Comparison of ENCODE assay signal across 8 cellular contexts in genomic region chr7:66921396-66921917, GRCh38. TPM values are rescaled to one million over a fixed set of nuclear protein-coding genes. Genes with fewer than 3 reads are reported as not detected.
DNase-seq lines count a peak whose midpoint lies in the region; ATAC-seq and TF ChIP-seq lines count a peak whose summit lies in the region.

No MANE protein-coding gene starts in this region.

- peak overlapping the region; percentile 82 for H3K27ac ChIP-seq in mammary epithelial cell (ENCODE audit: insufficient read depth, low read depth, low read length)

- peaks cover 9% of the 10 kb centered on the region for H3K4me1 ChIP-seq in mammary epithelial cell (ENCODE audit: insufficient read depth, low read length)

- no peaks in the 10 kb centered on the region for H4K20me1 ChIP-seq in mammary epithelial cell (ENCODE audit: insufficient read depth, low read length)

- dilution Hi-C loops in mammary epithelial cell (cut with HindIII; ENCODE audit: low sequenced_read_pairs) = loop anchor here (5.0 to 10.0 kb wide), 2 partner anchors 39 to 267 kb away; no protein-coding TSS in a partner anchor

- BruUV-seq in mammary epithelial cell (replicated peaks; lab: Mats Ljungman, UMichigan) = no TSS peak

- peak overlapping the region; percentile 96 for H2AFZ ChIP-seq in mammary epithelial cell (ENCODE audit: low read depth, low read length)

- H3K4me3 ChIP-seq in AG04449 (ENCODE audit: low read depth, low read length) (peak overlapping the region; percentile 93), mammary epithelial cell (replicated peaks in 1 of 3; ENCODE audit: insufficient read depth in 1 of 3, low read depth in 2 of 3, low read length in 3 of 3) (peak overlapping the region; percentile 82 to 94 (median 84)), kidney epithelial cell (ENCODE audit: low read depth, low read length) (peak overlapping the region; percentile 89)

- POLR2A ChIA-PET in AG04449 (lab: Yijun Ruan, JAX) = interaction anchor here (0.7 to 0.9 kb wide), 2 partner anchors 9 to 77 kb away, joined by 3 read pairs; no protein-coding TSS in a partner anchor

- H3K36me3 ChIP-seq in mammary epithelial cell (ENCODE audit: insufficient read depth, low read length) (no peaks in the 10 kb centered on the region), kidney epithelial cell (ENCODE audit: control insufficient read depth, insufficient read depth, low read length) (no peaks in the 10 kb centered on the region)

- TF ChIP-seq CTCF in AG04449 (IDR thresholded peaks at IDR 0.05; ENCODE audit: insufficient read depth, low read length, missing control alignments) (no peak), mammary epithelial cell (conservative IDR thresholded peaks at IDR 0.05 in 1 of 2, IDR thresholded peaks at IDR 0.05 in 1 of 2; ENCODE audit: extremely low read depth in 1 of 2, insufficient read depth in 1 of 2, low read depth in 1 of 2, low read length in 2 of 2) (no peak), kidney epithelial cell (IDR thresholded peaks at IDR 0.05; ENCODE audit: insufficient read depth, low read length, poor library complexity, severe bottlenecking) (no peak)

- in situ Hi-C loops in mammary epithelial cell (cut with MboI; ENCODE audit: low sequenced_read_pairs in 2 of 2) = no loop called here

- H3K9ac ChIP-seq in mammary epithelial cell (ENCODE audit: insufficient read depth, low read length) = peak overlapping the region; percentile 95

- DNase-seq in AG04449 (ENCODE audit: low read depth, low spot score) (no peak), RPMI7951 (ENCODE audit: low read depth) (peak; percentile 56), mammary epithelial cell (peak; percentile 21), kidney epithelial cell (ENCODE audit: low read depth) (no peak), KG1 (lab: John Stamatoyannopoulos, UW) (no peak)
- DNase-seq in stimulated activated CD4-positive, alpha-beta T cell treated with anti-CD3 and anti-CD28 coated beads, Interleukin-4, amount 100 ng/mL, for 24 hours = peak; percentile 20

- H3K79me2 ChIP-seq in mammary epithelial cell (ENCODE audit: insufficient read depth, low read length) = peaks cover 54% of the 10 kb centered on the region

- intact Hi-C loops in mammary epithelial cell (cut with micrococcal nuclease) = loop anchor here (1.0 to 5.0 kb wide), 3 partner anchors 31 to 329 kb away; partner anchors contain the start of genes SBDS and TYW1

- 9% methylated on average over 5 of the region's 47 CpGs for WGBS in mammary epithelial cell (ENCODE audit: low coverage, missing lambda C conversion rate)

- H3K4me2 ChIP-seq in mammary epithelial cell (ENCODE audit: insufficient read depth, low read depth, low read length) = peak overlapping the region; percentile 87

- no peaks in the 10 kb centered on the region for H3K27me3 ChIP-seq in mammary epithelial cell (ENCODE audit: insufficient read depth, low read length)
- H3K27me3 ChIP-seq in kidney epithelial cell (ENCODE audit: control insufficient read depth, insufficient read depth, low read length) = no peaks in the 10 kb centered on the region

- CTCF ChIA-PET in AG04449 (lab: Yijun Ruan, JAX) (interaction anchor here (1.3 kb wide), 1 partner anchor 20 kb away, joined by 3 read pairs; no protein-coding TSS in a partner anchor), mammary epithelial cell (lab: Charles Lee; ENCODE audit: low non-redundant PET) (no interaction called here)

- peak; percentile 24 for ATAC-seq in GM18519 (IDR thresholded peaks at IDR 0.05; ENCODE audit: low FRiP score, unreplicated experiment)
- peak; percentile 9 for ATAC-seq in HG03139 (IDR thresholded peaks at IDR 0.05; ENCODE audit: unreplicated experiment)

- H3K9me3 ChIP-seq in mammary epithelial cell (replicated peaks; ENCODE audit: insufficient read depth, low read length) = no peaks in the 10 kb centered on the region

RNA-seq across cellular contexts. Expression of gene TMEM248, which starts 0.4 kb away (rescaled TPM):
- 102 and 120 TPM in 2 replicates for total RNA-seq in RPMI7951 (2014; rRNA removed; shearing (Covaris generic))
- 100 to 1,000 TPM in 1 of 2 donors, 10 to 100 TPM in 1; 76.2 to 113 TPM for total RNA-seq in mammary epithelial cell
- 191 TPM for polyA plus RNA-seq in mammary epithelial cell
- 259 TPM for polyA minus RNA-seq in mammary epithelial cell
- total RNA-seq in kidney epithelial cell = 96.5 and 103 TPM in 2 replicates

Comparison
In these comparisons a context has a peak if more than half of its experiments do, and no peak if none do; other contexts are left out.
1. DNase-seq: peak in RPMI7951 (single experiment), mammary epithelial cell (single experiment) and stimulated activated CD4-positive, alpha-beta T cell treated with anti-CD3 and anti-CD28 coated beads, Interleukin-4, amount 100 ng/mL, for 24 hours (single experiment); none in AG04449 (single experiment), kidney epithelial cell (single experiment) and KG1 (single experiment).
2. Peak in every context shown above with its lines, with median percentiles within 50 percentile points of each other: H3K4me3 ChIP-seq.